ENCODE assay signal across 8 cellular contexts in genomic region chrX:12974797-12975669, GRCh38. TPM values are rescaled to one million over a fixed set of nuclear protein-coding genes. Genes with fewer than 3 reads are reported as not detected.
DNase-seq lines count a peak whose midpoint lies in the region; ATAC-seq and TF ChIP-seq lines count a peak whose summit lies in the region.

Gene TMSB4X (plus strand): TSS chrX:12975110.

- H3K36me3 ChIP-seq in DND-41 (ENCODE audit: insufficient read depth, low read length) (peaks cover 31% of the 10 kb centered on the region), HAP-1 (replicated peaks) (peaks cover 21% of the 10 kb centered on the region)

- peak within 1 kb of the TSS; percentile 99 for H3K27ac ChIP-seq in DND-41 (ENCODE audit: low read length)
- H3K27ac ChIP-seq in temporal lobe (ENCODE audit: low read depth, low read length): peak within 1 kb of the TSS; percentile 95

- peak; percentile 52 for ATAC-seq in DND-41 (ENCODE audit: insufficient read depth, low read depth)

- H3K4me2 ChIP-seq in DND-41 (ENCODE audit: insufficient read depth, low read length): peak within 1 kb of the TSS; percentile 63

- H3K4me1 ChIP-seq in DND-41 (ENCODE audit: insufficient read depth, low read length) (peaks cover 45% of the 10 kb centered on the region), HAP-1 (peaks cover 50% of the 10 kb centered on the region)

- peaks cover 86% of the 10 kb centered on the region for H3K79me2 ChIP-seq in DND-41 (ENCODE audit: insufficient read depth, low read length)

- DNase-seq in DND-41 (peak; percentile 91), HAP-1 (ENCODE audit: low spot score in 2 of 2) (peak; percentile 81 to 93), NAMALWA (ENCODE audit: low spot score) (peak; percentile 81), SKM-1 (lab: John Stamatoyannopoulos, UW; ENCODE audit: unreplicated experiment) (peak; percentile 22), germinal center (ENCODE audit: low spot score) (peak; percentile 74), nucleus accumbens (lab: John Stamatoyannopoulos, UW) (peak; percentile 8 to 89 (median 70))
- peak; percentile 82 for DNase-seq in activated naive CD4-positive, alpha-beta T cell treated with anti-CD3 and anti-CD28 coated beads, Interleukin-2, amount 50 U/mL, for 16 hours

- in situ Hi-C loops in HAP-1 (cut with MboI; ENCODE audit: low sequenced_read_pairs): loop anchor here (25.0 kb wide), 1 partner anchor 1062 kb away; the partner anchor contains the start of gene GEMIN8

- H3K4me3 ChIP-seq in DND-41 (ENCODE audit: low read depth in 1 of 2, low read length in 2 of 2) (peak within 1 kb of the TSS; percentile 78), HAP-1 (peak within 1 kb of the TSS; percentile 92)

- no peaks in the 10 kb centered on the region for H3K27me3 ChIP-seq in DND-41 (ENCODE audit: insufficient read depth, low read length, poor library complexity)
- H3K27me3 ChIP-seq in HAP-1 (ENCODE audit: low read depth): no peaks in the 10 kb centered on the region

- H4K20me1 ChIP-seq in DND-41 (ENCODE audit: insufficient read depth, low read length): peaks cover 10% of the 10 kb centered on the region

- peak within 1 kb of the TSS; percentile 98 for H3K9ac ChIP-seq in DND-41 (ENCODE audit: low read depth, low read length)

- H2AFZ ChIP-seq in DND-41 (ENCODE audit: low read depth, low read length): no peak within 1 kb of the TSS

- TF ChIP-seq CTCF in DND-41 (IDR thresholded peaks at IDR 0.05; ENCODE audit: borderline replicate concordance, extremely low read depth, low read length, poor library complexity, severe bottlenecking): no peak

- H3K9me3 ChIP-seq in DND-41 (ENCODE audit: insufficient read depth, low read length, severe bottlenecking) (no peaks in the 10 kb centered on the region), HAP-1 (no peaks in the 10 kb centered on the region)

RNA-seq across cellular contexts. Expression of gene TMSB4X, which starts in this region (rescaled TPM):
- total RNA-seq in temporal lobe: 2,203 TPM

Comparison
In these comparisons a context has a peak if more than half of its experiments do, and no peak if none do; other contexts are left out.
1. Peak in every context shown above with its lines: DNase-seq, ATAC-seq, H3K4me3 ChIP-seq and H3K27ac ChIP-seq.
2. DNase-seq: peak in every context shown above with its lines; median percentile 91 in DND-41; 87 in HAP-1; 82 in activated naive CD4-positive, alpha-beta T cell treated with anti-CD3 and anti-CD28 coated beads, Interleukin-2, amount 50 U/mL, for 16 hours; 81 in NAMALWA; 74 in germinal center; 70 in nucleus accumbens; 22 in SKM-1.